ENCODE assay signal across 26 cellular contexts in genomic region chr5:31707294-31707693, GRCh38.
"Had no signal": no experiment of that assay in that cellular context is flagged by ENCODE, and none has a peak within 500 bp of the region (broad histone marks: within the 10 kb centered on the region; RNA-seq: fewer than 3 reads in every experiment).

No MANE protein-coding gene starts in this region.

- H3K9me3 ChIP-seq: breast epithelium, colonic mucosa, neutrophil, ovary, prostate gland, spleen, thoracic aorta, vagina had no signal

- H3K4me1 ChIP-seq: breast epithelium, colonic mucosa, foreskin keratinocyte, prostate gland, spleen had no signal

- H3K27me3 ChIP-seq: breast epithelium, colonic mucosa, foreskin keratinocyte, neutrophil, ovary, spleen, vagina had no signal

- H3K27ac ChIP-seq: breast epithelium, colonic mucosa, epithelial cell of prostate, foreskin keratinocyte, neutrophil, ovary, prostate gland, spleen, thoracic aorta, vagina had no signal

- H3K4me3 ChIP-seq: breast epithelium, colonic mucosa, ovary, prostate gland, spleen, thoracic aorta, vagina had no signal

- DNase-seq: activated CD4-positive, alpha-beta memory T cell treated with anti-CD3 and anti-CD28 coated beads for 36 hours; activated CD4-positive, alpha-beta T cell treated with anti-CD3 and anti-CD28 coated beads for 48 hours; activated CD4-positive, CD25-positive, alpha-beta regulatory T cell; activated effector memory CD4-positive, alpha-beta T cell treated with Interleukin-2 at 50 U/mL for 16 hours; activated naive CD4-positive, alpha-beta T cell treated with anti-CD3 and anti-CD28 coated beads for 36 hours; activated naive CD8-positive, alpha-beta T cell treated with anti-CD3 and anti-CD28 coated beads, Interleukin-2, amount 10 ng/mL, durations not matched to agents 7 days and 5 days; activated T-cell treated with anti-CD3 and anti-CD28 coated beads, Interleukin-2, amount 50 U/mL, for 72 hours; amniotic stem cell; colonic mucosa; endodermal cell; glutamatergic neuron; hypothalamus; left ventricle myocardium superior; mammary epithelial cell; midbrain; ovary; spleen; stimulated activated CD4-positive, alpha-beta T cell treated with anti-CD3 and anti-CD28 coated beads, Interleukin-4, amount 100 ng/mL, for 1 hour; stimulated activated naive CD4-positive, alpha-beta T cell had no signal

- H3K36me3 ChIP-seq: breast epithelium, colonic mucosa, neutrophil, ovary, prostate gland, spleen, thoracic aorta, vagina had no signal

- ATAC-seq: activated T-cell treated with anti-CD3 and anti-CD28 coated beads, Interleukin-2, amount 50 U/mL, for 72 hours; foreskin keratinocyte; left ventricle myocardium superior had no signal
